In genomic region chr22:28051787-28052356, GRCh38 we compare ENCODE assay signal across 8 cellular contexts.
DNase-seq lines count a peak whose midpoint lies in the region; ATAC-seq and TF ChIP-seq lines count a peak whose summit lies in the region.

No MANE protein-coding gene starts in this region.

- no peaks in the 10 kb centered on the region for H3K79me2 ChIP-seq in osteoblast (ENCODE audit: insufficient read depth, low read length)

- H3K27me3 ChIP-seq in osteoblast (ENCODE audit: insufficient read depth, low read length), result no peaks in the 10 kb centered on the region

- peaks cover 13% of the 10 kb centered on the region for H3K4me1 ChIP-seq in osteoblast (ENCODE audit: insufficient read depth, low read length)

- no peaks in the 10 kb centered on the region for H4K20me1 ChIP-seq in osteoblast (ENCODE audit: insufficient read depth, low read length)

- no peak overlapping the region for H3K4me2 ChIP-seq in osteoblast (ENCODE audit: insufficient read depth, low read length)

- H3K9me3 ChIP-seq in osteoblast (ENCODE audit: low read depth, low read length), result no peaks in the 10 kb centered on the region

- no peaks in the 10 kb centered on the region for H3K36me3 ChIP-seq in osteoblast (ENCODE audit: insufficient read depth, low read length)

- DNase-seq in NCI-H2171 treated with DMSO at 0.1 percent for 48 hours (lab: John Stamatoyannopoulos, UW), result peak; percentile 50
- no peak for DNase-seq in NCI-H2171 (lab: John Stamatoyannopoulos, UW)
- DNase-seq in NCI-H1105 (lab: John Stamatoyannopoulos, UW), result peak; percentile 53
- DNase-seq in activated CD4-positive, alpha-beta T cell treated with anti-CD3 and anti-CD28 coated beads, Interleukin-2, amount 50 U/mL, for 48 hours, result peak; percentile 48 to 55
- peak; percentile 32 for DNase-seq in fibroblast of the conjunctiva (ENCODE audit: low read depth)
- DNase-seq in osteoblast (ENCODE audit: insufficient read length, low spot score, missing footprints), result peak; percentile 53
- no peak for DNase-seq in OCI-M2 (lab: John Stamatoyannopoulos, UW; ENCODE audit: unreplicated experiment)

- peak; percentile 98 for TF ChIP-seq CTCF in osteoblast (IDR thresholded peaks at IDR 0.05; ENCODE audit: extremely low read depth, low read depth, low read length)

- no peak overlapping the region for H3K4me3 ChIP-seq in osteoblast (ENCODE audit: insufficient read depth, low read length)

- H3K27ac ChIP-seq in osteoblast (ENCODE audit: low read depth, low read length), result no peak overlapping the region

- no peak for ATAC-seq in GM19467 (IDR thresholded peaks at IDR 0.05; ENCODE audit: unreplicated experiment)

- H2AFZ ChIP-seq in osteoblast (ENCODE audit: low read length), result no peak overlapping the region

Comparison
In these comparisons a context has a peak if more than half of its experiments do, and no peak if none do; other contexts are left out.
1. DNase-seq: peak in NCI-H2171 treated with DMSO at 0.1 percent for 48 hours (single experiment), NCI-H1105 (single experiment), activated CD4-positive, alpha-beta T cell treated with anti-CD3 and anti-CD28 coated beads, Interleukin-2, amount 50 U/mL, for 48 hours (2 of 2), fibroblast of the conjunctiva (single experiment) and osteoblast (single experiment); none in NCI-H2171 (single experiment) and OCI-M2 (single experiment).